In the genomic region with DNA sequence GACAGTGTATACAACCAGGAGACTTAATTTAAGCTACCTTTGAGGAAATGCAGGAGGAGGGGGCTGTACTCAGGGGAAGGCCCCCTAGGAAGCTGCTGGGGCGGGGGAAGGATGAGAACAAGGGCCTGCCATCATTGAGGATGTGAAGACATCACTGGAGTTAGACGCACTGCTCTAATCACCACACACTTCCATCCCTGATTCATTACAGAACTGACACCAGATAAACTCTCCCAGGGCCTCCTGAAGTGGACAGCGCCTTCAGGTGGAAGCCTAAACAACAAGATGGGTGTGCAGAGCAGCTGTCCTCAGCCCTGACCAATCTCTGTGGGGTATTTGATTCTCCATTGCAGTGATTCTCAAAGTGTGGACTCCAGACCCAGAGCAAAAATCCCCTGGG, we compare ENCODE assay signal across 36 cellular contexts. TPM values are rescaled to one million over a fixed set of nuclear protein-coding genes. Genes with fewer than 3 reads are reported as not detected.
"Had no signal": no experiment of that assay in that cellular context is flagged by ENCODE, and none has a peak within 500 bp of the region (broad histone marks: within the 10 kb centered on the region; RNA-seq: fewer than 3 reads in every experiment).

No MANE protein-coding gene starts in this region.

- H3K4me2 ChIP-seq: SK-N-SH had no signal

- ATAC-seq: PC-3 had no signal

- FAIRE-seq: TTC549 had no signal

- H3K9me3 ChIP-seq: MG63, Peyer's patch, SJSA1, SK-N-SH had no signal

- H3K4me3 ChIP-seq: MG63, Peyer's patch, SJSA1 had no signal

- H3K27ac ChIP-seq: brain microvascular endothelial cell, Peyer's patch, SJSA1 had no signal

- H3K9ac ChIP-seq: SK-N-SH had no signal

- DNase-seq: activated B cell treated with CpG ODN at 0.5 μM for 24 hours; activated CD4-positive, alpha-beta memory T cell treated with anti-CD3 and anti-CD28 coated beads for 36 hours; activated CD4-positive, alpha-beta T cell treated with anti-CD3 and anti-CD28 coated beads for 4 hours; activated CD4-positive, alpha-beta T cell treated with anti-CD3 and anti-CD28 coated beads, Interleukin-2, amount 50 U/mL, for 1 hour; activated CD4-positive, CD25-positive, alpha-beta regulatory T cell treated with anti-CD3 and anti-CD28 coated beads, Interleukin-2, amount 50 U/mL, for 72 hours; activated CD8-positive, alpha-beta memory T cell treated with anti-CD3 and anti-CD28 coated beads, Interleukin-2, amount 50 U/mL, for 48 hours; activated effector memory CD4-positive, alpha-beta T cell treated with anti-CD3 and anti-CD28 coated beads, Interleukin-2, amount 50 U/mL, for 16 hours; activated naive CD4-positive, alpha-beta T cell; activated naive CD4-positive, alpha-beta T cell treated with anti-CD3 and anti-CD28 coated beads, Interleukin-2, amount 50 U/mL, for 16 hours; activated naive CD8-positive, alpha-beta T cell treated with anti-CD3 and anti-CD28 coated beads for 36 hours; activated T-cell treated with anti-CD3 and anti-CD28 coated beads, Interleukin-2, amount 50 U/mL, for 48 hours; amniotic stem cell; aorta; brain microvascular endothelial cell; central memory CD4-positive, alpha-beta T cell; Kasumi-1; MG63; NCI-H1048; NCI-H1105 treated with DMSO at 0.1 percent for 48 hours; NCI-H1436; NCI-H1694; NCI-H1930; NCI-H2081 treated with DMSO at 0.1 percent for 48 hours; NCI-H226; NCI-H446 treated with DMSO at 0.1 percent for 48 hours; NCI-H524; NCI-H69; NK-92 treated with Interleukin-12 subunit alpha and Interleukin-12 subunit beta, amount 100 ng/mL, for 24 hours; PC-3; Peyer's patch; RPMI8226; SHP77 treated with DMSO at 0.1 percent for 48 hours; SK-N-SH had no signal

- H3K4me1 ChIP-seq: Peyer's patch, SJSA1 had no signal

- H3K36me3 ChIP-seq: brain microvascular endothelial cell, MG63, Peyer's patch, SJSA1 had no signal

- H3K27me3 ChIP-seq: brain microvascular endothelial cell, MG63, Peyer's patch had no signal

RNA-seq across cellular contexts. Expression of a gene that starts 30.6 kb away (rescaled TPM):
- total RNA-seq: activated B cell treated with CpG ODN at 0.5 μM for 24 hours; activated CD4-positive, alpha-beta memory T cell treated with anti-CD3 and anti-CD28 coated beads for 36 hours; activated naive CD8-positive, alpha-beta T cell treated with anti-CD3 and anti-CD28 coated beads for 36 hours; aorta; cerebellum; PC-3; Peyer's patch; SJSA1 had no signal
- polyA plus RNA-seq: aorta, SK-N-SH had no signal
